In the genomic region with DNA sequence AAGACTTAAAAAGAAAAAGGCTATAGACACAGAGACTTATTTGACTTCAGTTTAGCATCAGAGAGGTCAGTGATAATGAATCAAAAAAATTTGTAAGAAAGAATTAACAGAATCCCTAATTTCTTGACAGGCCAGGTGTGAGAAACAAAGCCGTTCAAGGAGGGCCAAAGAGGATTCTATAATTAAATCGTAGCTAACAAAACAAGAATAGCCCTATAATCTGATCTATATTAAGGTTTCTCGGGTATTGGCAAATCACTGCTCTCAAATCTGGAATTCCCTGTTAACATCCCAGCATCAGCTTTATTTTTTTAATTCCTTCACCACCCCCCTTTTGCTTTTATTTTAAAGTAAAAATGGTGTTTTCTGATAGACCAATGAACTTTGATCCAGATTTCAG, we compare ENCODE assay signal across 17 cellular contexts.
DNase-seq lines count a peak whose midpoint lies in the region; ATAC-seq and TF ChIP-seq lines count a peak whose summit lies in the region.
"Had no signal": no experiment of that assay in that cellular context is flagged by ENCODE, and none has a peak within 500 bp of the region (broad histone marks: within the 10 kb centered on the region; RNA-seq: fewer than 3 reads in every experiment).

No MANE protein-coding gene starts in this region.

- peaks cover 98% of the 10 kb centered on the region for H3K79me2 ChIP-seq in HCT116 (ENCODE audit: insufficient read depth, low read length)

- H3K27me3 ChIP-seq in CD4-positive, CD25-positive, alpha-beta regulatory T cell (ENCODE audit: control insufficient read depth, insufficient read depth, low read length), result no peaks in the 10 kb centered on the region
- H3K27me3 ChIP-seq in HCT116 (ENCODE audit: insufficient read depth, low read length) (no peaks in the 10 kb centered on the region), psoas muscle (ENCODE audit: insufficient read depth in 3 of 3, low read length in 2 of 3) (no peaks in the 10 kb centered on the region)
- H3K27me3 ChIP-seq: SJSA1 had no signal

- H3K4me1 ChIP-seq in CD4-positive, CD25-positive, alpha-beta regulatory T cell (ENCODE audit: control insufficient read depth, insufficient read depth, low read length, poor library complexity, severe bottlenecking), result peaks cover 27% of the 10 kb centered on the region
- H3K4me1 ChIP-seq in HCT116 (ENCODE audit: control insufficient read depth in 1 of 2, insufficient read depth in 2 of 2, low read length in 2 of 2) (peaks cover 3 to 7% of the 10 kb centered on the region in 2 experiments; a peak in 1 of 4 replicates), psoas muscle (peaks cover 56% of the 10 kb centered on the region)

- no peak overlapping the region for H3K9ac ChIP-seq in HCT116 (ENCODE audit: low read length)

- peaks cover 57% of the 10 kb centered on the region for H3K36me3 ChIP-seq in CD4-positive, CD25-positive, alpha-beta regulatory T cell (ENCODE audit: control insufficient read depth, insufficient read depth, low read length)
- peaks cover 19 to 21% of the 10 kb centered on the region in 2 experiments; a peak in 3 of 4 replicates for H3K36me3 ChIP-seq in HCT116 (ENCODE audit: control insufficient read depth in 1 of 2, insufficient read depth in 2 of 2, low read length in 2 of 2)
- H3K36me3 ChIP-seq in psoas muscle (ENCODE audit: insufficient read depth in 1 of 2, low read depth in 1 of 2), result peaks cover 0 to 32% of the 10 kb centered on the region in 2 donors

- DNase-seq in CD4-positive, CD25-positive, alpha-beta regulatory T cell, result no peak
- DNase-seq in HCT116 (ENCODE audit: low read depth, low spot score) (no peak), chondrocyte (ENCODE audit: low spot score) (no peak), psoas muscle (no peak), NCI-H1048 (lab: John Stamatoyannopoulos, UW) (no peak), COLO829 (ENCODE audit: low spot score) (no peak), mesenteric fat pad (ENCODE audit: low spot score) (no peak)
- DNase-seq: H9; KBM-7; NCI-H1105; NCI-H1694 treated with DMSO at 0.1 percent for 48 hours; NCI-H345; NCI-H69; NK-92 treated with Interleukin-12 subunit alpha and Interleukin-12 subunit beta, amount 100 ng/mL, for 24 hours; OCI-M1 had no signal

- no peak overlapping the region for H3K27ac ChIP-seq in CD4-positive, CD25-positive, alpha-beta regulatory T cell (ENCODE audit: insufficient read depth, low read length, poor library complexity, severe bottlenecking)
- H3K27ac ChIP-seq in HCT116 (ENCODE audit: low read depth, low read length) (no peak overlapping the region), psoas muscle (peak overlapping the region; percentile 36)
- H3K27ac ChIP-seq: SJSA1 had no signal

- H3K9me3 ChIP-seq in CD4-positive, CD25-positive, alpha-beta regulatory T cell (ENCODE audit: control insufficient read depth in 2 of 2, low read length in 2 of 2), result no peaks in the 10 kb centered on the region
- H3K9me3 ChIP-seq in HCT116 (ENCODE audit: control insufficient read depth in 1 of 2, insufficient read depth in 1 of 2, low read depth in 1 of 2, low read length in 2 of 2) (no peaks in the 10 kb centered on the region), psoas muscle (no peaks in the 10 kb centered on the region)
- H3K9me3 ChIP-seq: SJSA1 had no signal

- no peak for TF ChIP-seq CTCF in HCT116 (IDR thresholded peaks at IDR 0.05 in 2 of 3, conservative IDR thresholded peaks at IDR 0.05 in 1 of 3; ENCODE audit: borderline replicate concordance in 1 of 3, insufficient read depth in 1 of 3, low read depth in 2 of 3, low read length in 2 of 3)
- TF ChIP-seq CTCF in chondrocyte (IDR thresholded peaks at IDR 0.05), result no peak
- TF ChIP-seq CTCF in psoas muscle (IDR thresholded peaks at IDR 0.05), result no peak

- intact Hi-C loops in HCT116 (cut with micrococcal nuclease) (no loop called here), psoas muscle (cut with DNase I) (no loop called here)

- H3K27me3 Mint-ChIP-seq in CD4-positive, CD25-positive, alpha-beta regulatory T cell, result no peaks in the 10 kb centered on the region
- H3K27me3 Mint-ChIP-seq in chondrocyte (ENCODE audit: low read depth), result no peaks in the 10 kb centered on the region

- no peak overlapping the region for H2AFZ ChIP-seq in HCT116 (ENCODE audit: low read depth, low read length, poor library complexity, severe bottlenecking)

- no peak for TF ChIP-seq RAD21 in HCT116 (IDR thresholded peaks at IDR 0.05; ENCODE audit: low read depth)

- BruUV-seq in HCT116 (replicated peaks; lab: Mats Ljungman, UMichigan), result TSS peak; percentile 9

- H3K4me3 ChIP-seq in CD4-positive, CD25-positive, alpha-beta regulatory T cell (ENCODE audit: low read depth, low read length), result no peak overlapping the region
- H3K4me3 ChIP-seq in HCT116 (replicated peaks in 1 of 2; ENCODE audit: low read depth in 1 of 2, low read length in 2 of 2), result no peak overlapping the region
- H3K4me3 ChIP-seq in psoas muscle, result no peak overlapping the region
- H3K4me3 ChIP-seq: SJSA1 had no signal

- H3K4me1 Mint-ChIP-seq in CD4-positive, CD25-positive, alpha-beta regulatory T cell, result peaks cover 46 to 82% (median 73%) of the 10 kb centered on the region in 4 donors
- H3K4me1 Mint-ChIP-seq in chondrocyte (ENCODE audit: low read depth), result peaks cover 43% of the 10 kb centered on the region

- H3K27ac Mint-ChIP-seq in CD4-positive, CD25-positive, alpha-beta regulatory T cell, result peak overlapping the region in 2 of 3 donors; percentile 4 to 40
- peak overlapping the region; percentile 27 for H3K27ac Mint-ChIP-seq in chondrocyte (ENCODE audit: unreplicated experiment)

- WGBS in psoas muscle, 3 donors, result 25 to 36% (median 33%) methylated on average over 3 of the region's 3 CpGs

- peaks cover 37% of the 10 kb centered on the region; the same call in 1 of the 2 replicates for H4K20me1 ChIP-seq in HCT116 (ENCODE audit: insufficient read depth)

- H3K9me2 ChIP-seq in HCT116 (ENCODE audit: insufficient read depth), result no peaks in the 10 kb centered on the region

- H3K4me2 ChIP-seq in HCT116 (ENCODE audit: low read length), result no peak overlapping the region

- CTCF ChIA-PET in HCT116 (lab: Charles Lee), result no interaction called here

- H3K9me3 Mint-ChIP-seq in CD4-positive, CD25-positive, alpha-beta regulatory T cell, result peaks cover 0 to 1% (median 0%) of the 10 kb centered on the region in 7 donors
- no peaks in the 10 kb centered on the region for H3K9me3 Mint-ChIP-seq in chondrocyte (ENCODE audit: low read depth)
- H3K9me3 Mint-ChIP-seq: H9 had no signal

- peaks cover 67% of the 10 kb centered on the region for H3K36me3 Mint-ChIP-seq in CD4-positive, CD25-positive, alpha-beta regulatory T cell
- peaks cover 19% of the 10 kb centered on the region for H3K36me3 Mint-ChIP-seq in chondrocyte (ENCODE audit: low read depth)

- peak overlapping the region in 1 of 4 donors; percentile 51 for H3K4me3 Mint-ChIP-seq in CD4-positive, CD25-positive, alpha-beta regulatory T cell
- no peak overlapping the region for H3K4me3 Mint-ChIP-seq in chondrocyte (ENCODE audit: unreplicated experiment)
- H3K4me3 Mint-ChIP-seq: H9 had no signal

- no peak for ATAC-seq in CD4-positive, CD25-positive, alpha-beta regulatory T cell (ENCODE audit: low read depth in 2 of 2)
- ATAC-seq in HCT116 (no peak), psoas muscle (peak in 3 of 4 donors; percentile 48 to 70 (median 56)), GM18520 (IDR thresholded peaks at IDR 0.05; ENCODE audit: unreplicated experiment) (no peak)

- RAD21 ChIA-PET in HCT116 (lab: Charles Lee; ENCODE audit: low non-redundant PET in 1 of 2, low total read pairs in 2 of 2, uncharacterized antibody in 2 of 2, unreplicated experiment in 2 of 2), result no interaction called here

- no peak for TF ChIP-seq POLR2A in HCT116 (IDR thresholded peaks at IDR 0.05; ENCODE audit: borderline replicate concordance, extremely low read depth, insufficient read depth, insufficient read length)

- POLR2A ChIA-PET in HCT116 (lab: Charles Lee), result no interaction called here

TF ChIP-seq in HCT116, 20 proteins besides CTCF, POLR2A, EP300 and RAD21:
- TF ChIP-seq JUND (IDR thresholded peaks at IDR 0.05) (no peak), EZH2phosphoT487 (IDR thresholded peaks at IDR 0.05; ENCODE audit: borderline replicate concordance) (no peak), FOSL1 (IDR thresholded peaks at IDR 0.05; ENCODE audit: low read depth) (no peak), EZH2 (IDR thresholded peaks at IDR 0.05) (no peak), SIN3A (IDR thresholded peaks at IDR 0.05; ENCODE audit: low read depth) (no peak), MAX (IDR thresholded peaks at IDR 0.05) (no peak)
- TF ChIP-seq, protein P1, sequence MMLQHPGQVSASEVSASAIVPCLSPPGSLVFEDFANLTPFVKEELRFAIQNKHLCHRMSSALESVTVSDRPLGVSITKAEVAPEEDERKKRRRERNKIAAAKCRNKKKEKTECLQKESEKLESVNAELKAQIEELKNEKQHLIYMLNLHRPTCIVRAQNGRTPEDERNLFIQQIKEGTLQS (IDR thresholded peaks at IDR 0.05), result no peak

Comparison
In these comparisons a context has a peak if more than half of its experiments do, and no peak if none do; other contexts are left out.
1. ATAC-seq: peak in psoas muscle (3 of 4); none in CD4-positive, CD25-positive, alpha-beta regulatory T cell (0 of 2), HCT116 (single experiment) and GM18520 (single experiment).